Comparison of ENCODE assay signal across 18 cellular contexts in the genomic region with DNA sequence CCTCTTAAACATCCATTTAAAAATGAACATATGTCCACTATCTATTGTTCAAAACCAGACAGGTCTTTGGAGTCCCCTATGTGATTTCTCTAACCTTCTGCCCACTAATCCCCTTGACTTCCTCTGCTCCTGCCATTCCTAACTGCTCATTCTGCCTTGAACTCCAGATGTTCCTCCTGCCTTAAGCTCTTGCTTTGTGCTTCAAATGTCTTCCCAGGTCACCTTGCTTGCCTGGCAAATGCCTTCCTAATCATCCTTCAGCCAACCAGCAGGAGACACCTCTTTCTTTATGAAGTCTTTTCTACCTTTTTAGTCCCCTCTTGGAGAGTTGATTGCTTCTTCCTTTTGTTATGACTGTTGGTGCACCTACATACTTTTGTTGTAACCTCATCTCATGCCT.
"Had no signal": no experiment of that assay in that cellular context is flagged by ENCODE, and none has a peak within 500 bp of the region (broad histone marks: within the 10 kb centered on the region; RNA-seq: fewer than 3 reads in every experiment).

No MANE protein-coding gene starts in this region.

- H3K27ac ChIP-seq: RWPE1 had no signal

- DNase-seq: KBM-7, MV-4-11, NCI-H1048, NCI-H1105, NCI-H1417 treated with DMSO at 0.1 percent for 48 hours, NCI-H146, NCI-H1694 treated with DMSO at 0.1 percent for 48 hours, NCI-H1930, NCI-H2081, NCI-H2107, NCI-H2227 treated with DMSO at 0.1 percent for 48 hours, NCI-H526, PC-3, SHP77, T-helper 1 cell had no signal

- ATAC-seq: Panc1, PC-3, SK-N-SH treated with all-trans-retinoic acid at 6 μM for 48 hours had no signal
